ENCODE assay signal across 8 cellular contexts in genomic region chr5:95730011-95730700, GRCh38. TPM values are rescaled to one million over a fixed set of nuclear protein-coding genes. Genes with fewer than 3 reads are reported as not detected.
DNase-seq lines count a peak whose midpoint lies in the region; ATAC-seq and TF ChIP-seq lines count a peak whose summit lies in the region.

No MANE protein-coding gene starts in this region.

- ATAC-seq in gastrocnemius medialis, result no peak
- ATAC-seq in HG03135 (IDR thresholded peaks at IDR 0.05; ENCODE audit: unreplicated experiment), result no peak
- ATAC-seq in HG02763 (IDR thresholded peaks at IDR 0.05; ENCODE audit: unreplicated experiment), result no peak
- no peak for ATAC-seq in GM19351 (IDR thresholded peaks at IDR 0.05; ENCODE audit: unreplicated experiment)

- H2AFZ ChIP-seq in GM23248, result peak overlapping the region; percentile 78
- peak overlapping the region; percentile 49 for H2AFZ ChIP-seq in fibroblast of lung (ENCODE audit: low read length)

- H3K27me3 ChIP-seq in GM23248 (replicated peaks; ENCODE audit: insufficient read depth), result no peaks in the 10 kb centered on the region
- no peaks in the 10 kb centered on the region for H3K27me3 ChIP-seq in SJCRH30
- H3K27me3 ChIP-seq in fibroblast of lung (ENCODE audit: control insufficient read depth, insufficient read depth, low read length), result no peaks in the 10 kb centered on the region
- H3K27me3 ChIP-seq in gastrocnemius medialis, result no peaks in the 10 kb centered on the region

- H3K4me1 ChIP-seq in GM23248 (ENCODE audit: insufficient read depth), result peaks cover 67% of the 10 kb centered on the region
- H3K4me1 ChIP-seq in SJCRH30, result peaks cover 22% of the 10 kb centered on the region
- peaks cover 24% of the 10 kb centered on the region for H3K4me1 ChIP-seq in fibroblast of lung (ENCODE audit: control insufficient read depth, extremely low read depth, insufficient read depth, low read length)
- peaks cover 31 to 45% of the 10 kb centered on the region in 2 donors for H3K4me1 ChIP-seq in gastrocnemius medialis

- TF ChIP-seq CTCF in fibroblast of lung (conservative IDR thresholded peaks at IDR 0.05 in 1 of 2, IDR thresholded peaks at IDR 0.05 in 1 of 2; ENCODE audit: low read depth in 1 of 2, low read length in 2 of 2) (no peak), gastrocnemius medialis (IDR thresholded peaks at IDR 0.05 in 4 of 5, conservative IDR thresholded peaks at IDR 0.05 in 1 of 5) (no peak)

- peak; percentile 43 for DNase-seq in GM23248
- peak in 1 of 2 experiments; percentile 6 for DNase-seq in SJCRH30
- peak in 1 of 2 donors; percentile 38 for DNase-seq in fibroblast of lung (ENCODE audit: low read depth in 2 of 2)
- no peak for DNase-seq in gastrocnemius medialis
- DNase-seq in putamen (ENCODE audit: low spot score), result no peak

- H3K4me2 ChIP-seq in GM23248 (ENCODE audit: unreplicated experiment) (peak overlapping the region; percentile 99), fibroblast of lung (ENCODE audit: extremely low read depth, insufficient read depth, low read length) (peak overlapping the region; percentile 92)

- peak overlapping the region; percentile 87 for H3K27ac ChIP-seq in GM23248
- peak overlapping the region; percentile 99 for H3K27ac ChIP-seq in SJCRH30
- peak overlapping the region; percentile 95 for H3K27ac ChIP-seq in fibroblast of lung (ENCODE audit: insufficient read depth, low read length)
- peak overlapping the region; percentile 91 to 96 (median 94) for H3K27ac ChIP-seq in gastrocnemius medialis

- H3K36me3 ChIP-seq in GM23248 (ENCODE audit: low read depth) (no peaks in the 10 kb centered on the region), SJCRH30 (peaks cover 9% of the 10 kb centered on the region; the same call in 1 of the 2 replicates), fibroblast of lung (ENCODE audit: control insufficient read depth, insufficient read depth, low read length) (no peaks in the 10 kb centered on the region), gastrocnemius medialis (no peaks in the 10 kb centered on the region)

- H3K9ac ChIP-seq in GM23248 (peak overlapping the region; percentile 90), fibroblast of lung (ENCODE audit: insufficient read depth, low read length) (peak overlapping the region; percentile 62)

- H4K20me1 ChIP-seq in GM23248 (ENCODE audit: insufficient read depth), result no peaks in the 10 kb centered on the region
- H4K20me1 ChIP-seq in fibroblast of lung (ENCODE audit: control insufficient read depth, extremely low read depth, insufficient read depth, low read length), result no peaks in the 10 kb centered on the region

- 10% methylated on average over 11 of the region's 11 CpGs for WGBS in GM23248 (ENCODE audit: low coverage in 1 of 2, low lambda C conversion rate in 2 of 2, missing lambda C conversion rate in 2 of 2), 2 experiments

- intact Hi-C loops in gastrocnemius medialis (cut with DNase I; ENCODE audit: low total_unique reads), result loop anchor here (1.0 to 10.0 kb wide), 5 partner anchors 51 to 235 kb away; partner anchors contain the start of gene ELL2

- no peaks in the 10 kb centered on the region for H3K9me3 ChIP-seq in GM23248 (ENCODE audit: low read depth)
- no peaks in the 10 kb centered on the region for H3K9me3 ChIP-seq in SJCRH30 (replicated peaks)
- H3K9me3 ChIP-seq in fibroblast of lung (ENCODE audit: control insufficient read depth, insufficient read depth, low read depth, low read length), result no peaks in the 10 kb centered on the region
- no peaks in the 10 kb centered on the region for H3K9me3 ChIP-seq in gastrocnemius medialis

- H3K4me3 ChIP-seq in GM23248, result peak overlapping the region; percentile 96
- H3K4me3 ChIP-seq in SJCRH30, result peak overlapping the region; percentile 78
- H3K4me3 ChIP-seq in fibroblast of lung (replicated peaks in 1 of 4; ENCODE audit: control extremely low read depth in 1 of 4, insufficient read depth in 1 of 4, low read depth in 3 of 4, low read length in 4 of 4), result peak overlapping the region; percentile 72 to 98 (median 91)
- peak overlapping the region; percentile 80 to 87 (median 85) for H3K4me3 ChIP-seq in gastrocnemius medialis

- H3K79me2 ChIP-seq in GM23248 (ENCODE audit: insufficient read depth) (peaks cover 42% of the 10 kb centered on the region), fibroblast of lung (ENCODE audit: control insufficient read depth, insufficient read depth, low read length) (peaks cover 38% of the 10 kb centered on the region)

- in situ Hi-C loops in GM23248 (cut with MboI) (no loop called here), gastrocnemius medialis (cut with MboI; ENCODE audit: low sequenced_read_pairs in 4 of 4) (loop anchor here in 1 of 4 donors (5.0 kb wide), 1 partner anchor 52 kb away; no protein-coding TSS in a partner anchor)

- H3F3A ChIP-seq in GM23248 (ENCODE audit: insufficient read depth), result peaks cover 42% of the 10 kb centered on the region

- TF ChIP-seq POLR2A in gastrocnemius medialis (IDR thresholded peaks at IDR 0.05), result no peak

- no peaks in the 10 kb centered on the region for H3K9me2 ChIP-seq in GM23248 (ENCODE audit: insufficient read depth)

RNA-seq across cellular contexts. Expression of gene RHOBTB3, which starts 1.0 kb away (rescaled TPM):
- total RNA-seq in GM23248 (2014; rRNA removed; shearing (Covaris generic)), result 202 and 214 TPM in 2 replicates
- polyA plus RNA-seq in GM23248 (2016; fragmentation: Nextera tagmentation; extraction: Ambion mirVana) (147 and 149 TPM in 2 replicates), fibroblast of lung (188 and 338 TPM in 2 replicates)
- total RNA-seq in SJCRH30 (2014; rRNA removed; shearing (Covaris generic)), result 194 and 212 TPM in 2 replicates
- total RNA-seq in fibroblast of lung (222 and 337 TPM in 2 replicates), gastrocnemius medialis (100 to 1,000 TPM in 1 of 4 donors, 10 to 100 TPM in 3; 40.1 to 134 (median 86.9) TPM)
- 86.7 and 178 TPM in 2 replicates for polyA plus RNA-seq in fibroblast of lung (2012)
- polyA minus RNA-seq in fibroblast of lung (ENCODE audit: low replicate concordance), result 363 and 762 TPM in 2 replicates

RNA-seq across cellular contexts. Expression of gene SPATA9, which starts 47.4 kb away (rescaled TPM):
- total RNA-seq in GM23248 (2014; rRNA removed; shearing (Covaris generic)), result 0.22 TPM in 1 of 2 replicates, not detected in the other
- polyA plus RNA-seq in GM23248 (2016; fragmentation: Nextera tagmentation; extraction: Ambion mirVana), result 0.71 and 0.96 TPM in 2 replicates
- total RNA-seq in SJCRH30 (2014; rRNA removed; shearing (Covaris generic)), result 1.7 and 1.8 TPM in 2 replicates
- total RNA-seq in fibroblast of lung, result 0.51 and 0.66 TPM in 2 replicates
- polyA plus RNA-seq in fibroblast of lung, result 0.75 and 1.7 TPM in 2 replicates
- polyA plus RNA-seq in fibroblast of lung (2012), result 1.1 and 2.6 TPM in 2 replicates
- not detected in 2 replicates for polyA minus RNA-seq in fibroblast of lung (ENCODE audit: low replicate concordance)
- under 1 TPM in 1 of 4 donors, not detected in 3; 0.76 TPM for total RNA-seq in gastrocnemius medialis
